In the genomic region with DNA sequence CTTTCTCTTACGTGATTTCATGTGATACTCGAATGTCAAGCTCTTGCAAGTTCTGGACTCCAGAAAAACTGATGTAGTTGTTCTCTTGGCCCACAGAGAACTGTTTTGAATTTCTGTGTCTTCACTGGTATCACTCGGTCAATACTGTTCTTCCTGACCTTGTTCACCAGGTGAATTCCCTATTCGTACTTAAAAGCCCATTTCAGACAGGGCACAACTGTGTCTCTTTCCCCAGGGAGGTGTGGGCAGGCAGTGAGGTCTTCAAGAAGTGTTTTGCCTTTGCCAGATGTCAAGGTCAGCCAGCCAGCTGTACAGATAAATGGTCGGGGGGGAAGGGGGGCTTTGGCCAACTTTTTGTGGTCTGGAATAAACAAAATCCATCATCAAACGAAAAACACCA, we compare ENCODE assay signal across 34 cellular contexts.
"Had no signal": no experiment of that assay in that cellular context is flagged by ENCODE, and none has a peak within 500 bp of the region (broad histone marks: within the 10 kb centered on the region; RNA-seq: fewer than 3 reads in every experiment).

No MANE protein-coding gene starts in this region.

- H3K36me3 Mint-ChIP-seq: activated CD4-positive, alpha-beta memory T cell treated with anti-CD3 and anti-CD28 coated beads for 36 hours; activated naive CD4-positive, alpha-beta T cell treated with anti-CD3 and anti-CD28 coated beads, Interleukin-2, amount 10 ng/mL, durations not matched to agents 7 days and 5 days; activated naive CD4-positive, alpha-beta T cell treated with anti-CD3 and anti-CD28 coated beads, Interleukin-2, amount 50 U/mL, for 24 hours; activated naive CD8-positive, alpha-beta T cell; activated naive CD8-positive, alpha-beta T cell treated with anti-CD3 and anti-CD28 coated beads, Interleukin-2, amount 10 ng/mL, durations not matched to agents 7 days and 5 days; brain had no signal

- H3K27ac Mint-ChIP-seq: activated B cell treated with CpG ODN at 0.5 μM for 24 hours; activated CD4-positive, alpha-beta memory T cell treated with anti-CD3 and anti-CD28 coated beads for 36 hours; activated CD4-positive, alpha-beta T cell treated with anti-CD3 and anti-CD28 coated beads, Interleukin-2, amount 10 ng/mL, durations not matched to agents 24 days and 14 days; activated CD8-positive, alpha-beta T cell treated with anti-CD3 and anti-CD28 coated beads for 36 hours; activated naive CD4-positive, alpha-beta T cell treated with anti-CD3 and anti-CD28 coated beads, Interleukin-2, amount 10 ng/mL, durations not matched to agents 7 days and 5 days; activated naive CD4-positive, alpha-beta T cell treated with anti-CD3 and anti-CD28 coated beads, Interleukin-2, amount 50 U/mL, for 24 hours; activated naive CD8-positive, alpha-beta T cell; activated naive CD8-positive, alpha-beta T cell treated with anti-CD3 and anti-CD28 coated beads, Interleukin-2, amount 10 ng/mL, durations not matched to agents 7 days and 5 days; activated naive CD8-positive, alpha-beta T cell treated with anti-CD3 and anti-CD28 coated beads, Interleukin-2, amount 50 U/mL, for 24 hours; activated T-cell treated with anti-CD3 and anti-CD28 coated beads, Interleukin-2, amount 50 U/mL, for 72 hours; activated T-helper 1 cell treated with anti-CD3 and anti-CD28 coated beads, Interleukin-12 subunit alpha, Interleukin-12 subunit beta, Interleukin-2, Interleukin-4 antibody, amounts not matched to agents 30 ng/mL and 10 ng/mL and 1 ng/mL, durations not matched to agents 14 hours and 24 hours and 36 hours; activated T-helper 2 cell treated with anti-CD3 and anti-CD28 coated beads, Interferon-gamma antibody, Interleukin-2, Interleukin-4, amounts not matched to agents 10 μg/mL and 5 μg/mL and 100 μg/mL, durations not matched to agents 14 hours and 24 hours and 36 hours; brain; T-helper 1 cell treated with Interleukin-12 subunit alpha and Interleukin-12 subunit beta and Interleukin-4 antibody, amounts not matched to agents 30 μg/mL and 1 μg/mL, for 36 hours; T-helper 2 cell treated with Interferon-gamma antibody and Interleukin-4, amounts not matched to agents 5 μg/mL and 100 μg/mL, for 36 hours had no signal

- H3K36me3 ChIP-seq: ascending aorta, cardiac muscle cell had no signal

- H3K9me3 Mint-ChIP-seq: activated B cell treated with CpG ODN at 0.5 μM for 24 hours; activated CD4-positive, alpha-beta memory T cell treated with anti-CD3 and anti-CD28 coated beads for 36 hours; activated CD4-positive, alpha-beta T cell treated with anti-CD3 and anti-CD28 coated beads, Interleukin-2, amount 10 ng/mL, durations not matched to agents 24 days and 14 days; activated CD8-positive, alpha-beta T cell treated with anti-CD3 and anti-CD28 coated beads for 36 hours; activated naive CD4-positive, alpha-beta T cell treated with anti-CD3 and anti-CD28 coated beads, Interleukin-2, amount 10 ng/mL, durations not matched to agents 7 days and 5 days; activated naive CD4-positive, alpha-beta T cell treated with anti-CD3 and anti-CD28 coated beads, Interleukin-2, amount 50 U/mL, for 24 hours; activated naive CD8-positive, alpha-beta T cell treated with anti-CD3 and anti-CD28 coated beads, Interleukin-2, amount 10 ng/mL, durations not matched to agents 7 days and 5 days; activated naive CD8-positive, alpha-beta T cell treated with anti-CD3 and anti-CD28 coated beads, Interleukin-2, amount 50 U/mL, for 24 hours; activated T-cell treated with anti-CD3 and anti-CD28 coated beads, Interleukin-2, amount 50 U/mL, for 4 hours; activated T-cell treated with anti-CD3 and anti-CD28 coated beads, Interleukin-2, amount 50 U/mL, for 72 hours; activated T-helper 1 cell treated with anti-CD3 and anti-CD28 coated beads, Interleukin-12 subunit alpha, Interleukin-12 subunit beta, Interleukin-2, Interleukin-4 antibody, amounts not matched to agents 30 ng/mL and 10 ng/mL and 1 ng/mL, durations not matched to agents 14 hours and 24 hours and 36 hours; activated T-helper 2 cell treated with anti-CD3 and anti-CD28 coated beads, Interferon-gamma antibody, Interleukin-2, Interleukin-4, amounts not matched to agents 10 μg/mL and 5 μg/mL and 100 μg/mL, durations not matched to agents 14 hours and 24 hours and 36 hours; brain; T-helper 1 cell treated with Interleukin-12 subunit alpha and Interleukin-12 subunit beta and Interleukin-4 antibody, amounts not matched to agents 30 μg/mL and 1 μg/mL, for 36 hours; T-helper 2 cell treated with Interferon-gamma antibody and Interleukin-4, amounts not matched to agents 5 μg/mL and 100 μg/mL, for 36 hours had no signal

- ATAC-seq: activated CD8-positive, alpha-beta T cell treated with anti-CD3 and anti-CD28 coated beads for 36 hours; activated naive CD8-positive, alpha-beta T cell treated with anti-CD3 and anti-CD28 coated beads, Interleukin-2, amount 50 U/mL, for 24 hours; activated T-cell treated with anti-CD3 and anti-CD28 coated beads, Interleukin-2, amount 50 U/mL, for 4 hours; activated T-cell treated with anti-CD3 and anti-CD28 coated beads, Interleukin-2, amount 50 U/mL, for 72 hours had no signal

- H3K4me3 ChIP-seq: ascending aorta, cardiac muscle cell had no signal

- H3K4me3 Mint-ChIP-seq: activated B cell treated with CpG ODN at 0.5 μM for 24 hours; activated CD4-positive, alpha-beta memory T cell treated with anti-CD3 and anti-CD28 coated beads for 36 hours; activated CD4-positive, alpha-beta T cell treated with anti-CD3 and anti-CD28 coated beads, Interleukin-2, amount 10 ng/mL, durations not matched to agents 24 days and 14 days; activated CD8-positive, alpha-beta T cell treated with anti-CD3 and anti-CD28 coated beads for 36 hours; activated naive CD4-positive, alpha-beta T cell treated with anti-CD3 and anti-CD28 coated beads, Interleukin-2, amount 10 ng/mL, durations not matched to agents 7 days and 5 days; activated naive CD4-positive, alpha-beta T cell treated with anti-CD3 and anti-CD28 coated beads, Interleukin-2, amount 50 U/mL, for 24 hours; activated naive CD8-positive, alpha-beta T cell; activated naive CD8-positive, alpha-beta T cell treated with anti-CD3 and anti-CD28 coated beads, Interleukin-2, amount 10 ng/mL, durations not matched to agents 7 days and 5 days; activated naive CD8-positive, alpha-beta T cell treated with anti-CD3 and anti-CD28 coated beads, Interleukin-2, amount 50 U/mL, for 24 hours; activated T-cell treated with anti-CD3 and anti-CD28 coated beads, Interleukin-2, amount 50 U/mL, for 4 hours; activated T-cell treated with anti-CD3 and anti-CD28 coated beads, Interleukin-2, amount 50 U/mL, for 72 hours; activated T-helper 1 cell treated with anti-CD3 and anti-CD28 coated beads, Interleukin-12 subunit alpha, Interleukin-12 subunit beta, Interleukin-2, Interleukin-4 antibody, amounts not matched to agents 30 ng/mL and 10 ng/mL and 1 ng/mL, durations not matched to agents 14 hours and 24 hours and 36 hours; brain; T-helper 1 cell treated with Interleukin-12 subunit alpha and Interleukin-12 subunit beta and Interleukin-4 antibody, amounts not matched to agents 30 μg/mL and 1 μg/mL, for 36 hours; T-helper 2 cell treated with Interferon-gamma antibody and Interleukin-4, amounts not matched to agents 5 μg/mL and 100 μg/mL, for 36 hours had no signal

- H3K9me3 ChIP-seq: ascending aorta had no signal

- H3K4me1 ChIP-seq: ascending aorta had no signal

- H3K27ac ChIP-seq: ascending aorta, cardiac muscle cell, VCaP had no signal

- DNase-seq: activated B cell treated with CpG ODN at 0.5 μM for 24 hours; activated CD4-positive, alpha-beta memory T cell treated with anti-CD3 and anti-CD28 coated beads for 36 hours; activated CD4-positive, alpha-beta T cell treated with anti-CD3 and anti-CD28 coated beads for 4 hours; activated CD4-positive, alpha-beta T cell treated with anti-CD3 and anti-CD28 coated beads, Interleukin-2, amount 10 ng/mL, durations not matched to agents 24 days and 14 days; activated CD4-positive, alpha-beta T cell treated with anti-CD3 and anti-CD28 coated beads, Interleukin-2, amount 50 U/mL, for 1 hour; activated CD4-positive, alpha-beta T cell treated with anti-CD3 and anti-CD28 coated beads, Interleukin-2, amount 50 U/mL, for 4 hours; activated CD4-positive, CD25-positive, alpha-beta regulatory T cell treated with anti-CD3 and anti-CD28 coated beads, Interleukin-2, amount 50 U/mL, for 72 hours; activated CD8-positive, alpha-beta memory T cell treated with anti-CD3 and anti-CD28 coated beads, Interleukin-2, amount 50 U/mL, for 4 hours; activated CD8-positive, alpha-beta T cell treated with anti-CD3 and anti-CD28 coated beads for 36 hours; activated effector memory CD4-positive, alpha-beta T cell treated with Interleukin-2 at 50 U/mL for 16 hours; activated gamma-delta T cell; activated naive CD4-positive, alpha-beta T cell treated with anti-CD3 and anti-CD28 coated beads, Interleukin-2, amount 10 ng/mL, durations not matched to agents 7 days and 5 days; activated naive CD4-positive, alpha-beta T cell treated with Interleukin-2 at 50 U/mL for 16 hours; activated naive CD8-positive, alpha-beta T cell treated with anti-CD3 and anti-CD28 coated beads, Interleukin-2, amount 10 ng/mL, durations not matched to agents 7 days and 5 days; activated naive CD8-positive, alpha-beta T cell treated with anti-CD3 and anti-CD28 coated beads, Interleukin-2, amount 50 U/mL, for 24 hours; activated T-cell treated with anti-CD3 and anti-CD28 coated beads for 4 hours; activated T-cell treated with anti-CD3 and anti-CD28 coated beads, Interleukin-2, amount 50 U/mL, for 1 hour; activated T-cell treated with anti-CD3 and anti-CD28 coated beads, Interleukin-2, amount 50 U/mL, for 4 hours; activated T-cell treated with anti-CD3 and anti-CD28 coated beads, Interleukin-2, amount 50 U/mL, for 72 hours; anterior cingulate cortex; caudate nucleus; T-helper 1 cell; T-helper 2 cell; T-helper 9 cell had no signal

- H3K27me3 ChIP-seq: ascending aorta had no signal
